Comparison of ENCODE assay signal across 16 cellular contexts in the genomic region with DNA sequence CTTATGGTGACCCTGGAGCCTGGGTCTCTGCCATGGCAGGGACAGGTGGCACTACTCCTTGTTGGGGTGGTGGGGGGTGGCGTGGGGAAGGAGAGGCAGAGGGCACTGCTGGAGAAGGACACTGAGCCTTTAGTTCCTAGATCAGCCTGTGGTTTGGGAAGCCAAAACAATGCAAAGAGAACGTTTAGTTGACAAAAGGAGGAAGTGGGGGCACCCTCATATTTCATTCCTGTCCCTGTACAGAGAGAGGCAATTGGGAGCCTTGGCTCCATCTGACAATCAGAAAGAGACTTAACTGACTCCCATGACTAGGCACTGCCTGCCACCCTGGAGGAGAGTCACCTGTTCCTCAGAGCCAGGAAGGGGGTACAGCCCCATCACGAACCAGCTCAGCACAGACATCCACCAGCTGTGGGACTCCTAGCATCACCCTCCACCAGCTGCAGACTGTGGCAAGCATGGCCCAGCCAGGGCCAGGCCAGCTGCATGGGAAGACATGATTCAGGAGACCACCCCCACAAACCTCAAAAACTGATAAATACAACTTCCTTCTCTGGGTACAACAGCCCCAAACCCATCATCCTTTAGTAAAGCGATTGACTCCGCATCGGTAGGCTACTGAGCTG.
DNase-seq lines count a peak whose midpoint lies in the region; ATAC-seq and TF ChIP-seq lines count a peak whose summit lies in the region.
"Had no signal": no experiment of that assay in that cellular context is flagged by ENCODE, and none has a peak within 500 bp of the region (broad histone marks: within the 10 kb centered on the region; RNA-seq: fewer than 3 reads in every experiment).

No MANE protein-coding gene starts in this region.

- no peaks in the 10 kb centered on the region for H3K79me2 ChIP-seq in DND-41 (ENCODE audit: insufficient read depth, low read length)

- no peaks in the 10 kb centered on the region for H3K9me3 Mint-ChIP-seq in stimulated activated memory B cell treated with anti-CD40 and anti-IgM and Interleukin-4, amounts not matched to agents 10 μg/mL and 1 μg/mL and 100 μg/mL, for 72 hours
- H3K9me3 Mint-ChIP-seq: T-helper 2 cell treated with Interferon-gamma antibody and Interleukin-4, amounts not matched to agents 5 μg/mL and 100 μg/mL, for 36 hours had no signal

- peak overlapping the region; percentile 76 for H3K27ac ChIP-seq in DND-41 (ENCODE audit: low read length)

- no peak overlapping the region for H2AFZ ChIP-seq in DND-41 (ENCODE audit: low read depth, low read length)

- H3K27ac Mint-ChIP-seq in stimulated activated memory B cell treated with anti-CD40 and anti-IgM and Interleukin-4, amounts not matched to agents 10 μg/mL and 1 μg/mL and 100 μg/mL, for 72 hours, result no peak overlapping the region
- H3K27ac Mint-ChIP-seq: T-helper 2 cell treated with Interferon-gamma antibody and Interleukin-4, amounts not matched to agents 5 μg/mL and 100 μg/mL, for 36 hours had no signal

- H3K4me1 ChIP-seq in DND-41 (ENCODE audit: insufficient read depth, low read length), result peaks cover 27% of the 10 kb centered on the region

- no peaks in the 10 kb centered on the region for H3K9me3 ChIP-seq in DND-41 (ENCODE audit: insufficient read depth, low read length, severe bottlenecking)

- no peak for TF ChIP-seq CTCF in DND-41 (IDR thresholded peaks at IDR 0.05; ENCODE audit: borderline replicate concordance, extremely low read depth, low read length, poor library complexity, severe bottlenecking)

- DNase-seq in DND-41, result peak; percentile 88
- peak; percentile 0 for DNase-seq in KG1 (lab: John Stamatoyannopoulos, UW)
- peak; percentile 17 for DNase-seq in OCI-M1 (lab: John Stamatoyannopoulos, UW)
- DNase-seq in amniotic stem cell (lab: John Stamatoyannopoulos, UW), result no peak
- DNase-seq: AML-193, COR-L47, DMS 273 treated with DMSO at 0.1 percent for 48 hours, KBM-7, NCI-H1694 treated with DMSO at 0.1 percent for 48 hours, NCI-H2227 treated with DMSO at 0.1 percent for 48 hours, NCI-H510A treated with DMSO at 0.1 percent for 48 hours had no signal

- peak; percentile 97 for ATAC-seq in DND-41 (ENCODE audit: insufficient read depth, low read depth)
- peak; percentile 16 for ATAC-seq in stimulated activated memory B cell treated with anti-CD40 and anti-IgM and Interleukin-4, amounts not matched to agents 10 μg/mL and 1 μg/mL and 100 μg/mL, for 72 hours
- ATAC-seq in GM19397 (IDR thresholded peaks at IDR 0.05; ENCODE audit: unreplicated experiment), result no peak
- ATAC-seq in GM19328 (IDR thresholded peaks at IDR 0.05; ENCODE audit: unreplicated experiment), result no peak
- ATAC-seq: Panc1 had no signal

- H3K27me3 Mint-ChIP-seq in stimulated activated memory B cell treated with anti-CD40 and anti-IgM and Interleukin-4, amounts not matched to agents 10 μg/mL and 1 μg/mL and 100 μg/mL, for 72 hours, result peaks cover 10% of the 10 kb centered on the region

- no peaks in the 10 kb centered on the region for H3K36me3 ChIP-seq in DND-41 (ENCODE audit: insufficient read depth, low read length)

- H3K4me3 Mint-ChIP-seq in stimulated activated memory B cell treated with anti-CD40 and anti-IgM and Interleukin-4, amounts not matched to agents 10 μg/mL and 1 μg/mL and 100 μg/mL, for 72 hours, result no peak overlapping the region
- H3K4me3 Mint-ChIP-seq: T-helper 2 cell treated with Interferon-gamma antibody and Interleukin-4, amounts not matched to agents 5 μg/mL and 100 μg/mL, for 36 hours had no signal

- no peaks in the 10 kb centered on the region for H3K27me3 ChIP-seq in DND-41 (ENCODE audit: insufficient read depth, low read length, poor library complexity)

- H3K4me1 Mint-ChIP-seq in stimulated activated memory B cell treated with anti-CD40 and anti-IgM and Interleukin-4, amounts not matched to agents 10 μg/mL and 1 μg/mL and 100 μg/mL, for 72 hours, result no peaks in the 10 kb centered on the region

- peak overlapping the region; percentile 28 for H3K9ac ChIP-seq in DND-41 (ENCODE audit: low read depth, low read length)

- no peaks in the 10 kb centered on the region for H3K36me3 Mint-ChIP-seq in stimulated activated memory B cell treated with anti-CD40 and anti-IgM and Interleukin-4, amounts not matched to agents 10 μg/mL and 1 μg/mL and 100 μg/mL, for 72 hours

- no peak overlapping the region for H3K4me3 ChIP-seq in DND-41 (ENCODE audit: low read depth in 1 of 2, low read length in 2 of 2)

- peak overlapping the region; percentile 40 for H3K4me2 ChIP-seq in DND-41 (ENCODE audit: insufficient read depth, low read length)

- H4K20me1 ChIP-seq in DND-41 (ENCODE audit: insufficient read depth, low read length), result no peaks in the 10 kb centered on the region

Comparison
In these comparisons a context has a peak if more than half of its experiments do, and no peak if none do; other contexts are left out.
1. ATAC-seq: peak in DND-41 (single experiment) and stimulated activated memory B cell treated with anti-CD40 and anti-IgM and Interleukin-4, amounts not matched to agents 10 μg/mL and 1 μg/mL and 100 μg/mL, for 72 hours (single experiment); none in GM19397 (single experiment) and GM19328 (single experiment).